Comparison of ENCODE assay signal across 13 cellular contexts in genomic region chr17:19321481-19322128, GRCh38. TPM values are rescaled to one million over a fixed set of nuclear protein-coding genes. Genes with fewer than 3 reads are reported as not detected.
DNase-seq lines count a peak whose midpoint lies in the region; ATAC-seq and TF ChIP-seq lines count a peak whose summit lies in the region.
"Had no signal": no experiment of that assay in that cellular context is flagged by ENCODE, and none has a peak within 500 bp of the region (broad histone marks: within the 10 kb centered on the region; RNA-seq: fewer than 3 reads in every experiment).

No MANE protein-coding gene starts in this region.

- WGBS in spleen, 5 donors, result 83 to 92% (median 89%) methylated on average over 8 to 9 of the region's 9 CpGs

- no peak overlapping the region for H3K4me3 ChIP-seq in HCT116 (replicated peaks in 1 of 2; ENCODE audit: low read depth in 1 of 2, low read length in 2 of 2)
- H3K4me3 ChIP-seq in brain microvascular endothelial cell (ENCODE audit: low read depth, low read length), result no peak overlapping the region
- no peak overlapping the region for H3K4me3 ChIP-seq in spleen
- H3K4me3 ChIP-seq in ascending aorta, result no peak overlapping the region
- H3K4me3 ChIP-seq: MG63 had no signal

- DNase-seq in HCT116 (ENCODE audit: low read depth, low spot score) (no peak), brain microvascular endothelial cell (no peak), left cardiac atrium (peak; percentile 22), spleen (peak; percentile 36), ascending aorta (ENCODE audit: low spot score in 2 of 2) (no peak), NCI-H1048 (lab: John Stamatoyannopoulos, UW) (no peak)
- no peak for DNase-seq in effector CD4-positive, alpha-beta T cell
- DNase-seq: activated CD4-positive, alpha-beta T cell treated with anti-CD3 and anti-CD28 coated beads, Interleukin-2, amount 50 U/mL, for 48 hours; COR-L47; MG63; T-helper 17 cell; trophoblast cell had no signal

- RAD21 ChIA-PET in HCT116 (lab: Charles Lee; ENCODE audit: low non-redundant PET in 1 of 2, low total read pairs in 2 of 2, uncharacterized antibody in 2 of 2, unreplicated experiment in 2 of 2), result no interaction called here

- in situ Hi-C loops in brain microvascular endothelial cell (cut with HindIII; ENCODE audit: low pct_ligation_motif_present, low sequenced_read_pairs), result no loop called here

- intact Hi-C loops in HCT116 (cut with micrococcal nuclease) (no loop called here), left cardiac atrium (cut with DNase I) (no loop called here), spleen (cut with DNase I; ENCODE audit: low total_unique reads) (no loop called here), ascending aorta (cut with DNase I) (no loop called here)

- no peak overlapping the region for H3K4me2 ChIP-seq in HCT116 (ENCODE audit: low read length)

- TF ChIP-seq POLR2A in HCT116 (IDR thresholded peaks at IDR 0.05; ENCODE audit: borderline replicate concordance, extremely low read depth, insufficient read depth, insufficient read length) (no peak), spleen (IDR thresholded peaks at IDR 0.05) (no peak)

- BruUV-seq in HCT116 (replicated peaks; lab: Mats Ljungman, UMichigan), result no TSS peak

- TF ChIP-seq CTCF in HCT116 (IDR thresholded peaks at IDR 0.05 in 2 of 3, conservative IDR thresholded peaks at IDR 0.05 in 1 of 3; ENCODE audit: borderline replicate concordance in 1 of 3, insufficient read depth in 1 of 3, low read depth in 2 of 3, low read length in 2 of 3) (peak in 2 of 3 experiments; percentile 37 to 42; a peak in 4 of 6 replicates), brain microvascular endothelial cell (IDR thresholded peaks at IDR 0.05; ENCODE audit: low read depth, low read length, missing control alignments) (peak; percentile 52), spleen (IDR thresholded peaks at IDR 0.05 in 8 of 11, conservative IDR thresholded peaks at IDR 0.05 in 3 of 11) (no peak), ascending aorta (IDR thresholded peaks at IDR 0.05) (no peak)

- CTCF ChIA-PET in HCT116 (lab: Charles Lee), result interaction anchor here (2.5 kb wide), 1 partner anchor 17 kb away, joined by 7 read pairs; no protein-coding TSS in a partner anchor

- no peak for TF ChIP-seq RAD21 in HCT116 (IDR thresholded peaks at IDR 0.05; ENCODE audit: low read depth)

- ATAC-seq in HCT116, result no peak
- peak; percentile 31 to 39 for ATAC-seq in left cardiac atrium
- ATAC-seq in HG03175 (IDR thresholded peaks at IDR 0.05; ENCODE audit: unreplicated experiment), result no peak
- ATAC-seq: T-helper 17 cell had no signal

- no peaks in the 10 kb centered on the region for H3K9me2 ChIP-seq in HCT116 (ENCODE audit: insufficient read depth)

- H3K27me3 ChIP-seq in HCT116 (ENCODE audit: insufficient read depth, low read length) (no peaks in the 10 kb centered on the region), brain microvascular endothelial cell (replicated peaks) (no peaks in the 10 kb centered on the region), spleen (replicated peaks in 1 of 7) (peaks cover 0 to 19% (median 0%) of the 10 kb centered on the region in 7 donors), ascending aorta (no peaks in the 10 kb centered on the region)
- H3K27me3 ChIP-seq: MG63 had no signal

- no peaks in the 10 kb centered on the region for H4K20me1 ChIP-seq in HCT116 (ENCODE audit: insufficient read depth)

- H3K36me3 ChIP-seq in HCT116 (ENCODE audit: control insufficient read depth in 1 of 2, insufficient read depth in 2 of 2, low read length in 2 of 2) (peaks cover 5 to 7% of the 10 kb centered on the region in 2 experiments; a peak in 2 of 4 replicates), brain microvascular endothelial cell (replicated peaks) (no peaks in the 10 kb centered on the region), spleen (no peaks in the 10 kb centered on the region), ascending aorta (peaks cover 5 to 18% of the 10 kb centered on the region in 2 donors)

- no peak overlapping the region for H2AFZ ChIP-seq in HCT116 (ENCODE audit: low read depth, low read length, poor library complexity, severe bottlenecking)

- H3K27ac ChIP-seq in HCT116 (ENCODE audit: low read depth, low read length) (no peak overlapping the region), brain microvascular endothelial cell (no peak overlapping the region), spleen (no peak overlapping the region), ascending aorta (no peak overlapping the region)

- no peaks in the 10 kb centered on the region for H3K79me2 ChIP-seq in HCT116 (ENCODE audit: insufficient read depth, low read length)

- POLR2A ChIA-PET in HCT116 (lab: Charles Lee), result no interaction called here

- H3K9ac ChIP-seq in HCT116 (ENCODE audit: low read length), result no peak overlapping the region

- 0 out of 4 replicates have a peak, but pooled peaks cover 4 to 5% of the 10 kb centered on the region in 2 experiments for H3K9me3 ChIP-seq in HCT116 (ENCODE audit: control insufficient read depth in 1 of 2, insufficient read depth in 1 of 2, low read depth in 1 of 2, low read length in 2 of 2)
- peaks cover 0 to 16% (median 11%) of the 10 kb centered on the region in 8 donors for H3K9me3 ChIP-seq in spleen
- H3K9me3 ChIP-seq in ascending aorta, result peaks cover 0 to 11% of the 10 kb centered on the region in 2 donors
- H3K9me3 ChIP-seq: MG63 had no signal

- peaks cover 18 to 28% of the 10 kb centered on the region in 2 experiments for H3K4me1 ChIP-seq in HCT116 (ENCODE audit: control insufficient read depth in 1 of 2, insufficient read depth in 2 of 2, low read length in 2 of 2)
- H3K4me1 ChIP-seq in spleen, result peaks cover 0 to 20% (median 15%) of the 10 kb centered on the region in 6 donors
- no peaks in the 10 kb centered on the region for H3K4me1 ChIP-seq in ascending aorta

TF ChIP-seq in HCT116, 20 proteins besides CTCF, POLR2A, EP300 and RAD21 (continues in another document):
- no peak for TF ChIP-seq POLR2AphosphoS5 (IDR thresholded peaks at IDR 0.05; ENCODE audit: low read depth, low read length)
- TF ChIP-seq, protein P1, sequence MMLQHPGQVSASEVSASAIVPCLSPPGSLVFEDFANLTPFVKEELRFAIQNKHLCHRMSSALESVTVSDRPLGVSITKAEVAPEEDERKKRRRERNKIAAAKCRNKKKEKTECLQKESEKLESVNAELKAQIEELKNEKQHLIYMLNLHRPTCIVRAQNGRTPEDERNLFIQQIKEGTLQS (IDR thresholded peaks at IDR 0.05), result no peak
- TF ChIP-seq SIN3A (IDR thresholded peaks at IDR 0.05; ENCODE audit: low read depth), result no peak
- TF ChIP-seq YY1 (IDR thresholded peaks at IDR 0.05; ENCODE audit: extremely low read depth, insufficient replicate concordance, low read depth, low read length), result no peak
- TF ChIP-seq, protein P2, sequence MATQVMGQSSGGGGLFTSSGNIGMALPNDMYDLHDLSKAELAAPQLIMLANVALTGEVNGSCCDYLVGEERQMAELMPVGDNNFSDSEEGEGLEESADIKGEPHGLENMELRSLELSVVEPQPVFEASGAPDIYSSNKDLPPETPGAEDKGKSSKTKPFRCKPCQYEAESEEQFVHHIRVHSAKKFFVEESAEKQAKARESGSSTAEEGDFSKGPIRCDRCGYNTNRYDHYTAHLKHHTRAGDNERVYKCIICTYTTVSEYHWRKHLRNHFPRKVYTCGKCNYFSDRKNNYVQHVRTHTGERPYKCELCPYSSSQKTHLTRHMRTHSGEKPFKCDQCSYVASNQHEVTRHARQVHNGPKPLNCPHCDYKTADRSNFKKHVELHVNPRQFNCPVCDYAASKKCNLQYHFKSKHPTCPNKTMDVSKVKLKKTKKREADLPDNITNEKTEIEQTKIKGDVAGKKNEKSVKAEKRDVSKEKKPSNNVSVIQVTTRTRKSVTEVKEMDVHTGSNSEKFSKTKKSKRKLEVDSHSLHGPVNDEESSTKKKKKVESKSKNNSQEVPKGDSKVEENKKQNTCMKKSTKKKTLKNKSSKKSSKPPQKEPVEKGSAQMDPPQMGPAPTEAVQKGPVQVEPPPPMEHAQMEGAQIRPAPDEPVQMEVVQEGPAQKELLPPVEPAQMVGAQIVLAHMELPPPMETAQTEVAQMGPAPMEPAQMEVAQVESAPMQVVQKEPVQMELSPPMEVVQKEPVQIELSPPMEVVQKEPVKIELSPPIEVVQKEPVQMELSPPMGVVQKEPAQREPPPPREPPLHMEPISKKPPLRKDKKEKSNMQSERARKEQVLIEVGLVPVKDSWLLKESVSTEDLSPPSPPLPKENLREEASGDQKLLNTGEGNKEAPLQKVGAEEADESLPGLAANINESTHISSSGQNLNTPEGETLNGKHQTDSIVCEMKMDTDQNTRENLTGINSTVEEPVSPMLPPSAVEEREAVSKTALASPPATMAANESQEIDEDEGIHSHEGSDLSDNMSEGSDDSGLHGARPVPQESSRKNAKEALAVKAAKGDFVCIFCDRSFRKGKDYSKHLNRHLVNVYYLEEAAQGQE (IDR thresholded peaks at IDR 0.05; ENCODE audit: low read depth), result no peak
- TF ChIP-seq ELF1 (IDR thresholded peaks at IDR 0.05; ENCODE audit: borderline replicate concordance, low read depth), result no peak
- no peak for TF ChIP-seq EGR1 (IDR thresholded peaks at IDR 0.05; ENCODE audit: low read depth)
- no peak for TF ChIP-seq SP1 (IDR thresholded peaks at IDR 0.05; ENCODE audit: low read depth)
- TF ChIP-seq ZNF274 (IDR thresholded peaks at IDR 0.05; ENCODE audit: low read depth, low read length), result no peak
- no peak for TF ChIP-seq TCF7L2 (IDR thresholded peaks at IDR 0.05; ENCODE audit: borderline replicate concordance, extremely low read depth, insufficient read depth, insufficient read length)
- TF ChIP-seq JUND (IDR thresholded peaks at IDR 0.05), result no peak
- no peak for TF ChIP-seq FOSL1 (IDR thresholded peaks at IDR 0.05; ENCODE audit: low read depth)
- TF ChIP-seq SRF (IDR thresholded peaks at IDR 0.05; ENCODE audit: low read depth), result no peak
- TF ChIP-seq MAX (IDR thresholded peaks at IDR 0.05), result no peak

RNA-seq across cellular contexts. Expression of gene B9D1, which starts 40.9 kb away (rescaled TPM):
- total RNA-seq in HCT116 (2021; ENCODE audit: unreplicated experiment) (20.0 TPM), left cardiac atrium (1 to 10 TPM; 7.3 to 8.4 TPM), spleen (10 to 100 TPM in 1 of 7 donors, 1 to 10 TPM in 6; 6.4 to 14.1 (median 7.3) TPM), ascending aorta (49.1 TPM)
- 22.5 and 31.2 TPM in 2 replicates for polyA plus RNA-seq in HCT116 (2012)
- polyA plus RNA-seq in spleen, result 1 to 10 TPM; 4.3 to 8.1 (median 5.8) TPM

RNA-seq across cellular contexts. Expression of gene MAPK7, which starts 56.7 kb away (rescaled TPM):
- 15.3 TPM for total RNA-seq in HCT116 (2021; ENCODE audit: unreplicated experiment)
- 12.2 and 14.8 TPM in 2 replicates for polyA plus RNA-seq in HCT116 (2012)
- total RNA-seq in left cardiac atrium, result 10 to 100 TPM; 13.8 to 15.1 TPM
- total RNA-seq in spleen, result 10 to 100 TPM; 23.1 to 56.2 (median 34.4) TPM
- polyA plus RNA-seq in spleen, result 10 to 100 TPM in 1 of 3 donors, 1 to 10 TPM in 2; 5.7 to 15.1 (median 6.9) TPM
- 146 TPM for total RNA-seq in ascending aorta

Comparison
In these comparisons a context has a peak if more than half of its experiments do, and no peak if none do; other contexts are left out.
1. ATAC-seq: peak in left cardiac atrium (2 of 2); none in HCT116 (single experiment) and HG03175 (single experiment).
2. DNase-seq: peak in left cardiac atrium (single experiment) and spleen (single experiment); none in HCT116 (single experiment), brain microvascular endothelial cell (single experiment), effector CD4-positive, alpha-beta T cell (single experiment), ascending aorta (0 of 2) and NCI-H1048 (single experiment).
3. CTCF ChIP-seq: peak in HCT116 (2 of 3) and brain microvascular endothelial cell (single experiment); none in spleen (0 of 11) and ascending aorta (0 of 3).